Comparison of ENCODE assay signal across 8 cellular contexts in the genomic region with DNA sequence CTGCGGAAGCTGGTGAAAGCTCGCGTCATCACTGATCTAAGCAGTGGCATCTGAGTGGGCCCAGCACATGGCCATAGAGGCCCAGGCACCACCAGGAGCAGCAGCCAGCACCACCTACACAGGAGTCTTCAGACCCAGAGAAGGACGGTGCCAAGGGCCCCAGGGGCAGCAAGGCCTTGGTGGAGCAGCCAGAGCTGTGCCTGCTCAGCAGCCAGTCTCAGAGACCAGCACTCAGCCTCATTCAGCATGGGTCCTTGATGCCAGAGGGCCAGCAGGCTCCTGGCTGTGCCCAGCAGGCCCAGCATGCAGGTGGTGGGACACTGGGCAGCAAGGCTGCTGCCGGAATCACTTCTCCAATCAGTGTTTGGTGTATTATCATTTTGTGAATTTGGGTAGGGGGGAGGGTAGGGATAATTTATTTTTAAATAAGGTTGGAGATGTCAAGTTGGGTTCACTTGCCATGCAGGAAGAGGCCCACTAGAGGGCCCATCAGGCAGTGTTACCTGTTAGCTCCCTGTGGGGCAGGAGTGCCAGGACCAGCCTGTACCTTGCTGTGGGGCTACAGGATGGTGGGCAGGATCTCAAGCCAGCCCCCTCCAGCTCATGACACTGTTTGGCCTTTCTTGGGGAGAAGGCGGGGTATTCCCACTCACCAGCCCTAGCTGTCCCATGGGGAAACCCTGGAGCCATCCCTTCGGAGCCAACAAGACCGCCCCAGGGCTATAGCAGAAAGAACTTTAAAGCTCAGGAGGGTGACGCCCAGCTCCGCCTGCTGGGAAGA. TPM values are rescaled to one million over a fixed set of nuclear protein-coding genes. Genes with fewer than 3 reads are reported as not detected.
DNase-seq lines count a peak whose midpoint lies in the region; ATAC-seq and TF ChIP-seq lines count a peak whose summit lies in the region.

No MANE protein-coding gene starts in this region.

- WGBS in heart left ventricle, 4 donors, result 92 to 96% (median 94%) methylated on average over 7 to 10 of the region's 10 CpGs
- 94 to 99% (median 95%) methylated on average over 9 to 10 of the region's 10 CpGs for WGBS in spleen, 5 donors

- H3K9me3 ChIP-seq in heart left ventricle, result no peaks in the 10 kb centered on the region
- no peaks in the 10 kb centered on the region for H3K9me3 ChIP-seq in spleen

- H3K27ac ChIP-seq in heart left ventricle, result no peak overlapping the region
- no peak overlapping the region for H3K27ac ChIP-seq in spleen

- no peak for ATAC-seq in heart left ventricle
- no peak for ATAC-seq in Right ventricle myocardium superior (ENCODE audit: poor library complexity)
- no peak for ATAC-seq in GM18907 (IDR thresholded peaks at IDR 0.05; ENCODE audit: unreplicated experiment)

- peaks cover 0 to 22% (median 6%) of the 10 kb centered on the region in 9 donors for H3K36me3 ChIP-seq in heart left ventricle
- H3K36me3 ChIP-seq in spleen, result peaks cover 0 to 28% (median 4%) of the 10 kb centered on the region in 6 donors

- intact Hi-C loops in heart left ventricle (cut with DNase I) (loop anchor here in 4 of 10 donors (5.0 to 10.0 kb wide), 3 partner anchors 93 to 406 kb away; no protein-coding TSS in a partner anchor), Right ventricle myocardium superior (cut with DNase I) (loop anchor here (10.0 kb wide), 1 partner anchor 406 kb away; no protein-coding TSS in a partner anchor), spleen (cut with DNase I; ENCODE audit: low total_unique reads) (loop anchor here (5.0 to 10.0 kb wide), 2 partner anchors 168 to 406 kb away; no protein-coding TSS in a partner anchor)

- TF ChIP-seq CTCF in heart left ventricle (IDR thresholded peaks at IDR 0.05), result peak in 11 of 12 donors; percentile 9 to 45 (median 25)
- TF ChIP-seq CTCF in NB4 (IDR thresholded peaks at IDR 0.05; ENCODE audit: low read depth, low read length), result peak; percentile 39
- peak; percentile 54 for TF ChIP-seq CTCF in epithelial cell of esophagus (IDR thresholded peaks at IDR 0.05; ENCODE audit: insufficient read depth, low read depth, low read length, missing control alignments)
- peak in 6 of 11 experiments; percentile 14 to 54 (median 27) for TF ChIP-seq CTCF in spleen (IDR thresholded peaks at IDR 0.05 in 8 of 11, conservative IDR thresholded peaks at IDR 0.05 in 3 of 11)

- peaks cover 0 to 17% (median 12%) of the 10 kb centered on the region in 12 donors for H3K4me1 ChIP-seq in heart left ventricle
- H3K4me1 ChIP-seq in spleen, result peaks cover 5 to 26% (median 22%) of the 10 kb centered on the region in 6 donors

- no peak overlapping the region for H3K4me3 ChIP-seq in heart left ventricle
- H3K4me3 ChIP-seq in NB4 (ENCODE audit: low read depth, low read length), result no peak overlapping the region
- H3K4me3 ChIP-seq in epithelial cell of esophagus (ENCODE audit: low read length), result no peak overlapping the region
- H3K4me3 ChIP-seq in spleen, result peak overlapping the region in 1 of 8 donors; percentile 2

- H3K27me3 ChIP-seq in heart left ventricle, result peaks cover 0 to 20% (median 9%) of the 10 kb centered on the region in 9 donors
- H3K27me3 ChIP-seq in spleen (replicated peaks in 1 of 7), result peaks cover 0 to 30% (median 22%) of the 10 kb centered on the region in 7 donors

- peak in 1 of 5 donors; percentile 23 for DNase-seq in heart left ventricle
- no peak for DNase-seq in Right ventricle myocardium superior
- peak; percentile 44 for DNase-seq in NB4 (ENCODE audit: low read depth)
- DNase-seq in epithelial cell of esophagus (ENCODE audit: low read depth), result peak; percentile 59
- no peak for DNase-seq in spleen
- no peak for DNase-seq in NK-92 treated with Interleukin-12 subunit alpha and Interleukin-12 subunit beta, amount 100 ng/mL, for 24 hours (lab: John Stamatoyannopoulos, UW)
- DNase-seq in MV-4-11 (lab: John Stamatoyannopoulos, UW), result no peak

- TF ChIP-seq POLR2A in heart left ventricle (IDR thresholded peaks at IDR 0.05) (no peak), NB4 (IDR thresholded peaks at IDR 0.05; ENCODE audit: extremely low read depth, insufficient read length) (no peak), spleen (IDR thresholded peaks at IDR 0.05) (no peak)

RNA-seq across cellular contexts. Expression of gene ARTN, which starts 3.2 kb away (rescaled TPM):
- total RNA-seq in heart left ventricle (1 to 10 TPM in 1 of 9 donors, under 1 TPM in 2, not detected in 6; 0.14 to 1.3 (median 0.37) TPM), Right ventricle myocardium superior (not detected), spleen (1 to 10 TPM in 1 of 7 donors, under 1 TPM in 2, not detected in 4; 0.63 to 2.1 (median 0.81) TPM)
- polyA plus RNA-seq in heart left ventricle (under 1 TPM; 0.07 to 0.23 TPM), spleen (1 to 10 TPM in 1 of 3 donors, under 1 TPM in 2; 0.35 to 1.2 (median 0.52) TPM)

RNA-seq across cellular contexts. Expression of gene IPO13, which starts 16.4 kb away (rescaled TPM):
- total RNA-seq in heart left ventricle (10 to 100 TPM; 51.4 to 71.0 (median 56.7) TPM), Right ventricle myocardium superior (58.8 TPM), spleen (10 to 100 TPM; 18.2 to 27.4 (median 22.6) TPM)
- polyA plus RNA-seq in heart left ventricle (10 to 100 TPM; 29.9 to 46.9 TPM), spleen (10 to 100 TPM; 10.5 to 19.4 (median 16.4) TPM)

RNA-seq across cellular contexts. Expression of gene DPH2, which starts 39.5 kb away (rescaled TPM):
- total RNA-seq in heart left ventricle (10 to 100 TPM; 13.2 to 36.7 (median 14.7) TPM), Right ventricle myocardium superior (16.2 TPM), spleen (10 to 100 TPM; 22.9 to 36.5 (median 26.1) TPM)
- polyA plus RNA-seq in heart left ventricle (10 to 100 TPM in 1 of 2 donors, 1 to 10 TPM in 1; 8.0 to 65.6 TPM), spleen (10 to 100 TPM; 15.7 to 24.6 (median 17.6) TPM)

RNA-seq across cellular contexts. Expression of gene ATP6V0B, which starts 44.4 kb away (rescaled TPM):
- total RNA-seq in heart left ventricle, result 100 to 1,000 TPM in 3 of 9 donors, 10 to 100 TPM in 6; 71.4 to 140 (median 93.2) TPM
- polyA plus RNA-seq in heart left ventricle, result 100 to 1,000 TPM in 1 of 2 donors, 10 to 100 TPM in 1; 84.7 to 235 TPM
- 80.9 TPM for total RNA-seq in Right ventricle myocardium superior
- total RNA-seq in spleen, result 100 to 1,000 TPM; 124 to 219 (median 133) TPM
- polyA plus RNA-seq in spleen, result 100 to 1,000 TPM; 176 to 205 (median 177) TPM

RNA-seq across cellular contexts. Expression of gene B4GALT2, which starts 48.7 kb away (rescaled TPM):
- total RNA-seq in heart left ventricle (10 to 100 TPM; 26.8 to 65.0 (median 40.2) TPM), Right ventricle myocardium superior (34.3 TPM), spleen (10 to 100 TPM; 11.4 to 23.3 (median 13.2) TPM)
- polyA plus RNA-seq in heart left ventricle (10 to 100 TPM; 29.2 to 65.7 TPM), spleen (10 to 100 TPM in 1 of 3 donors, 1 to 10 TPM in 2; 7.0 to 13.7 (median 7.7) TPM)

Comparison
In these comparisons a context has a peak if more than half of its experiments do, and no peak if none do; other contexts are left out.
1. DNase-seq: peak in NB4 (single experiment) and epithelial cell of esophagus (single experiment); none in Right ventricle myocardium superior (single experiment), spleen (single experiment), NK-92 treated with Interleukin-12 subunit alpha and Interleukin-12 subunit beta, amount 100 ng/mL, for 24 hours (single experiment) and MV-4-11 (single experiment).
2. Peak in every context shown above with its lines, with median percentiles within 50 percentile points of each other: CTCF ChIP-seq.